ENCODE assay signal across 23 cellular contexts in the genomic region with DNA sequence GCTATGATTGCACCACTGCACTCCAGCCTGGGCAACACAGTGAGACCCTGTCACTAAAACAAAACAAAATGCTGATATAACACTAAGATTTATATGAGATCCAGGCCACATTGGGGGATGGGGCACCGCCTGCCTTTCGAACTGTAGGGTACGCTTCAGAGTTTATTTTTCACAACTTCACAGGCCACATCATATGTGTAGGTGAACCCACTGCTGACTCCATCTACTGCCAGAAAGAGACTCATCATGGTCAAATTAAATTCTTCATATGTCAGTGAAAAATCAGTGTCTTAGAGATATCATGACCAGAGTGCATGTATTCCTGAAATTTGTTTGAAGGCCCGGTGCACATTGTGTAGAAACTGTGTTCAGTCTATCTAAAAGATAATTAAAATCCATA.
DNase-seq lines count a peak whose midpoint lies in the region; ATAC-seq, FAIRE-seq and TF ChIP-seq lines count a peak whose summit lies in the region.
"Had no signal": no experiment of that assay in that cellular context is flagged by ENCODE, and none has a peak within 500 bp of the region (broad histone marks: within the 10 kb centered on the region; RNA-seq: fewer than 3 reads in every experiment).

No MANE protein-coding gene starts in this region.

- no peaks in the 10 kb centered on the region for H3K27me3 ChIP-seq in CD8-positive, alpha-beta memory T cell (ENCODE audit: insufficient read depth, low read length, poor library complexity, severe bottlenecking)
- peaks cover 0 to 57% (median 5%) of the 10 kb centered on the region in 45 donors for H3K27me3 ChIP-seq in dorsolateral prefrontal cortex
- H3K27me3 ChIP-seq: Peyer's patch, stomach, tibial artery had no signal

- no peak overlapping the region for H3K4me3 ChIP-seq in CD8-positive, alpha-beta memory T cell (ENCODE audit: low read length)
- H3K4me3 ChIP-seq in dorsolateral prefrontal cortex: no peak overlapping the region
- no peak overlapping the region for H3K4me3 ChIP-seq in kidney (ENCODE audit: low read length in 2 of 2)
- H3K4me3 ChIP-seq: HAP-1, Peyer's patch, stomach, tibial artery had no signal

- no peaks in the 10 kb centered on the region for H3K36me3 ChIP-seq in CD8-positive, alpha-beta memory T cell (ENCODE audit: insufficient read depth, low read length)
- H3K36me3 ChIP-seq in kidney (ENCODE audit: control insufficient read depth in 1 of 2, insufficient read depth in 2 of 2, low read length in 2 of 2): no peaks in the 10 kb centered on the region
- H3K36me3 ChIP-seq: HAP-1, Peyer's patch, stomach, tibial artery had no signal

- no peak overlapping the region for H3K27ac ChIP-seq in CD8-positive, alpha-beta memory T cell (ENCODE audit: low read depth, low read length)
- H3K27ac ChIP-seq in dorsolateral prefrontal cortex (no peak overlapping the region), kidney (ENCODE audit: low read depth in 2 of 2, low read length in 2 of 2) (no peak overlapping the region)
- H3K27ac ChIP-seq: Peyer's patch, stomach, tibial artery had no signal

- no peak for FAIRE-seq in kidney (lab: Jason Lieb, UNC)
- FAIRE-seq: TTC549 had no signal

- peak; percentile 16 for ATAC-seq in activated CD4-positive, alpha-beta T cell treated with anti-CD3 and anti-CD28 coated beads for 36 hours
- ATAC-seq in naive thymus-derived CD8-positive, alpha-beta T cell: peak in 1 of 2 donors; percentile 13
- ATAC-seq: left ventricle myocardium superior had no signal

- POLR2A ChIA-PET in activated CD4-positive, alpha-beta T cell treated with anti-CD3 and anti-CD28 coated beads for 36 hours (lab: Charles Lee): no interaction called here
- POLR2A ChIA-PET in CD8-positive, alpha-beta memory T cell (lab: Charles Lee): no interaction called here
- POLR2A ChIA-PET in naive thymus-derived CD8-positive, alpha-beta T cell (lab: Charles Lee): no interaction called here

- intact Hi-C loops in activated CD4-positive, alpha-beta T cell treated with anti-CD3 and anti-CD28 coated beads for 36 hours (cut with DNase I, micrococcal nuclease): no loop called here
- intact Hi-C loops in activated T-helper 2 cell treated with anti-CD3 and anti-CD28 coated beads, Interferon-gamma antibody, Interleukin-2, Interleukin-4, amounts not matched to agents 10 μg/mL and 5 μg/mL and 100 μg/mL, durations not matched to agents 14 hours and 24 hours and 36 hours (cut with micrococcal nuclease): loop anchor here (1.0 to 5.0 kb wide), 2 partner anchors 33 to 182 kb away; no protein-coding TSS in a partner anchor
- intact Hi-C loops in dorsolateral prefrontal cortex (cut with DNase I): no loop called here
- intact Hi-C loops in kidney (cut with DNase I): no loop called here

- H3K27me3 Mint-ChIP-seq in activated CD4-positive, alpha-beta T cell treated with anti-CD3 and anti-CD28 coated beads for 36 hours: no peaks in the 10 kb centered on the region
- H3K27me3 Mint-ChIP-seq in CD8-positive, alpha-beta memory T cell: peaks cover 0 to 2% of the 10 kb centered on the region in 2 donors
- H3K27me3 Mint-ChIP-seq in activated T-helper 2 cell treated with anti-CD3 and anti-CD28 coated beads, Interferon-gamma antibody, Interleukin-2, Interleukin-4, amounts not matched to agents 10 μg/mL and 5 μg/mL and 100 μg/mL, durations not matched to agents 14 hours and 24 hours and 36 hours (ENCODE audit: low read depth): no peaks in the 10 kb centered on the region
- H3K27me3 Mint-ChIP-seq in naive thymus-derived CD8-positive, alpha-beta T cell: no peaks in the 10 kb centered on the region
- H3K27me3 Mint-ChIP-seq: activated CD8-positive, alpha-beta memory T cell treated with anti-CD3 and anti-CD28 coated beads, Interleukin-2, amount 10 ng/mL, durations not matched to agents 7 days and 5 days had no signal

- H3K4me1 Mint-ChIP-seq in activated CD4-positive, alpha-beta T cell treated with anti-CD3 and anti-CD28 coated beads for 36 hours: peaks cover 34% of the 10 kb centered on the region
- peaks cover 26 to 42% (median 30%) of the 10 kb centered on the region in 3 donors for H3K4me1 Mint-ChIP-seq in CD8-positive, alpha-beta memory T cell
- peaks cover 29% of the 10 kb centered on the region for H3K4me1 Mint-ChIP-seq in activated T-helper 2 cell treated with anti-CD3 and anti-CD28 coated beads, Interferon-gamma antibody, Interleukin-2, Interleukin-4, amounts not matched to agents 10 μg/mL and 5 μg/mL and 100 μg/mL, durations not matched to agents 14 hours and 24 hours and 36 hours (ENCODE audit: low read depth)
- peaks cover 12 to 42% (median 33%) of the 10 kb centered on the region in 4 donors for H3K4me1 Mint-ChIP-seq in naive thymus-derived CD8-positive, alpha-beta T cell

- no peak overlapping the region for H3K9ac ChIP-seq in kidney (ENCODE audit: low read length in 2 of 2)

- DNase-seq in activated CD4-positive, alpha-beta T cell treated with anti-CD3 and anti-CD28 coated beads for 36 hours: no peak
- DNase-seq in activated CD4-positive, alpha-beta T cell treated with anti-CD3 and anti-CD28 coated beads, Interleukin-2, amount 50 U/mL, for 4 hours: no peak
- no peak for DNase-seq in CD8-positive, alpha-beta memory T cell
- no peak for DNase-seq in activated T-helper 2 cell treated with anti-CD3 and anti-CD28 coated beads, Interferon-gamma antibody, Interleukin-2, Interleukin-4, amounts not matched to agents 10 μg/mL and 5 μg/mL and 100 μg/mL, durations not matched to agents 14 hours and 24 hours and 36 hours (ENCODE audit: low spot score)
- no peak for DNase-seq in naive thymus-derived CD8-positive, alpha-beta T cell
- DNase-seq in dorsolateral prefrontal cortex (no peak), kidney (no peak), EL (no peak)
- DNase-seq: activated CD4-positive, alpha-beta T cell treated with anti-CD3 and anti-CD28 coated beads for 1 hour; islet precursor cell; left ventricle myocardium superior; NCI-H1048; NCI-H1694 treated with DMSO at 0.1 percent for 48 hours; NCI-H2171; NK-92 treated with Interleukin-12 subunit alpha and Interleukin-12 subunit beta, amount 100 ng/mL, for 24 hours; Peyer's patch; SHP77 treated with DMSO at 0.1 percent for 48 hours; stomach; SW 1271; tibial artery had no signal

- TF ChIP-seq CTCF in dorsolateral prefrontal cortex (IDR thresholded peaks at IDR 0.05 in 54 of 56, conservative IDR thresholded peaks at IDR 0.05 in 2 of 56; ENCODE audit: low read depth in 1 of 56, partially characterized antibody in 56 of 56) (no peak), kidney (IDR thresholded peaks at IDR 0.05; ENCODE audit: borderline replicate concordance, extremely low read depth, insufficient read depth) (no peak)

- H3K4me3 Mint-ChIP-seq in activated CD4-positive, alpha-beta T cell treated with anti-CD3 and anti-CD28 coated beads for 36 hours: no peak overlapping the region
- H3K4me3 Mint-ChIP-seq in CD8-positive, alpha-beta memory T cell: peak overlapping the region in 1 of 7 donors; percentile 32
- H3K4me3 Mint-ChIP-seq in activated T-helper 2 cell treated with anti-CD3 and anti-CD28 coated beads, Interferon-gamma antibody, Interleukin-2, Interleukin-4, amounts not matched to agents 10 μg/mL and 5 μg/mL and 100 μg/mL, durations not matched to agents 14 hours and 24 hours and 36 hours (ENCODE audit: low read depth): no peak overlapping the region
- H3K4me3 Mint-ChIP-seq in naive thymus-derived CD8-positive, alpha-beta T cell: peak overlapping the region in 6 of 10 donors; percentile 10 to 68 (median 56)
- H3K4me3 Mint-ChIP-seq: activated CD8-positive, alpha-beta memory T cell treated with anti-CD3 and anti-CD28 coated beads, Interleukin-2, amount 10 ng/mL, durations not matched to agents 7 days and 5 days had no signal

- H3K36me3 Mint-ChIP-seq in activated CD4-positive, alpha-beta T cell treated with anti-CD3 and anti-CD28 coated beads for 36 hours (ENCODE audit: low read depth): peaks cover 1% of the 10 kb centered on the region
- H3K36me3 Mint-ChIP-seq in CD8-positive, alpha-beta memory T cell: peaks cover 0 to 1% (median 0%) of the 10 kb centered on the region in 3 donors
- peaks cover 16% of the 10 kb centered on the region for H3K36me3 Mint-ChIP-seq in activated T-helper 2 cell treated with anti-CD3 and anti-CD28 coated beads, Interferon-gamma antibody, Interleukin-2, Interleukin-4, amounts not matched to agents 10 μg/mL and 5 μg/mL and 100 μg/mL, durations not matched to agents 14 hours and 24 hours and 36 hours (ENCODE audit: low read depth)
- H3K36me3 Mint-ChIP-seq in naive thymus-derived CD8-positive, alpha-beta T cell: peaks cover 0 to 2% (median 1%) of the 10 kb centered on the region in 3 donors

- no peaks in the 10 kb centered on the region for H3K9me3 Mint-ChIP-seq in activated CD4-positive, alpha-beta T cell treated with anti-CD3 and anti-CD28 coated beads for 36 hours (ENCODE audit: low read depth)
- no peaks in the 10 kb centered on the region for H3K9me3 Mint-ChIP-seq in CD8-positive, alpha-beta memory T cell
- no peaks in the 10 kb centered on the region for H3K9me3 Mint-ChIP-seq in activated T-helper 2 cell treated with anti-CD3 and anti-CD28 coated beads, Interferon-gamma antibody, Interleukin-2, Interleukin-4, amounts not matched to agents 10 μg/mL and 5 μg/mL and 100 μg/mL, durations not matched to agents 14 hours and 24 hours and 36 hours
- H3K9me3 Mint-ChIP-seq in naive thymus-derived CD8-positive, alpha-beta T cell: no peaks in the 10 kb centered on the region

- H3K27ac Mint-ChIP-seq in activated CD4-positive, alpha-beta T cell treated with anti-CD3 and anti-CD28 coated beads for 36 hours: no peak overlapping the region
- H3K27ac Mint-ChIP-seq in CD8-positive, alpha-beta memory T cell: peak overlapping the region in 6 of 8 donors; percentile 51 to 77 (median 72)
- H3K27ac Mint-ChIP-seq in activated T-helper 2 cell treated with anti-CD3 and anti-CD28 coated beads, Interferon-gamma antibody, Interleukin-2, Interleukin-4, amounts not matched to agents 10 μg/mL and 5 μg/mL and 100 μg/mL, durations not matched to agents 14 hours and 24 hours and 36 hours: peak overlapping the region; percentile 17
- peak overlapping the region; percentile 8 to 91 (median 76) for H3K27ac Mint-ChIP-seq in naive thymus-derived CD8-positive, alpha-beta T cell
- H3K27ac Mint-ChIP-seq: activated CD8-positive, alpha-beta memory T cell treated with anti-CD3 and anti-CD28 coated beads, Interleukin-2, amount 10 ng/mL, durations not matched to agents 7 days and 5 days had no signal

- no peaks in the 10 kb centered on the region for H3K9me3 ChIP-seq in CD8-positive, alpha-beta memory T cell (ENCODE audit: low read length)
- no peaks in the 10 kb centered on the region for H3K9me3 ChIP-seq in kidney (ENCODE audit: control insufficient read depth in 1 of 2, low read length in 2 of 2)
- H3K9me3 ChIP-seq: HAP-1, Peyer's patch, stomach, tibial artery had no signal

- no peaks in the 10 kb centered on the region for H3K4me1 ChIP-seq in CD8-positive, alpha-beta memory T cell (ENCODE audit: insufficient read depth, low read length)
- peaks cover 0 to 3% of the 10 kb centered on the region in 2 donors for H3K4me1 ChIP-seq in kidney (ENCODE audit: control insufficient read depth in 1 of 2, insufficient read depth in 1 of 2, low read depth in 1 of 2, low read length in 2 of 2)
- H3K4me1 ChIP-seq: HAP-1, Peyer's patch, stomach had no signal

- CTCF ChIA-PET in activated CD4-positive, alpha-beta T cell treated with anti-CD3 and anti-CD28 coated beads for 36 hours (lab: Charles Lee): no interaction called here
- CTCF ChIA-PET in CD8-positive, alpha-beta memory T cell (lab: Charles Lee): no interaction called here

Comparison
In these comparisons a context has a peak if more than half of its experiments do, and no peak if none do; other contexts are left out.
1. H3K4me3 Mint-ChIP-seq: peak in naive thymus-derived CD8-positive, alpha-beta T cell (6 of 10); none in activated CD4-positive, alpha-beta T cell treated with anti-CD3 and anti-CD28 coated beads for 36 hours (single experiment) and activated T-helper 2 cell treated with anti-CD3 and anti-CD28 coated beads, Interferon-gamma antibody, Interleukin-2, Interleukin-4, amounts not matched to agents 10 μg/mL and 5 μg/mL and 100 μg/mL, durations not matched to agents 14 hours and 24 hours and 36 hours (single experiment).